ENCODE assay signal across 1 cellular context in the genomic region with DNA sequence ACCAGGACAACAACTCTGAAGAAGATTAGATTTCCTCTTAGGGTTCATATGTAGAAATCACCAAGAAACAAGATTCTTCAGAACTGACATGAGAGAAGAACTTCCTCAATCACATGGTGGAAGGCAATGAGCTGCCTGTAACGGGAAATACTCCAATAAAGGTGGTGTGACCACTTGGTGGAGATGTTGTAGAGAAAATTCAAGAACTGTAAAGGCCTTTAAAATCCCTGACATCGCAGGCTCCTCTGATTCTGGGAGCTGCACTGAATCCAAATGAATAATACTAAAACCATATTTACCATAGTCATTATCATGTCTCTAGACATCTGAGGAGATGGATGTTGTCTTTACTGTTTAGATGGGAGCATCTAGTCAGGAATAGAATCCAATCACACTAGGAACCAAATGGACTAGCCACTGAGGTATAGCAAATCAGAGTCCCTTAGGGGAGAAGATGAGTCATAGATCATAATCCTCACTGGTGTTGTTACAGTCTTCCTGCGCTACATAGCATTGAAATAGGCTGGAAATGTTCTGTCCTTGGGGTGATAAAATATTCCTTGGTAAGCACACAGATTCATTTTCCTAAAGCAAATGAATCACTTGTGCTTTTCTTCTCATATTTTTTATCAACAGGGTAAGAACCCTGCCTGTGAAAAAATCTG.
TF ChIP-seq lines count a peak whose summit lies in the region.

No MANE protein-coding gene starts in this region.

TF ChIP-seq in HEK293T, 16 proteins besides CTCF, POLR2A, EP300 and RAD21 (continued from another document):
- TF ChIP-seq, protein P1, sequence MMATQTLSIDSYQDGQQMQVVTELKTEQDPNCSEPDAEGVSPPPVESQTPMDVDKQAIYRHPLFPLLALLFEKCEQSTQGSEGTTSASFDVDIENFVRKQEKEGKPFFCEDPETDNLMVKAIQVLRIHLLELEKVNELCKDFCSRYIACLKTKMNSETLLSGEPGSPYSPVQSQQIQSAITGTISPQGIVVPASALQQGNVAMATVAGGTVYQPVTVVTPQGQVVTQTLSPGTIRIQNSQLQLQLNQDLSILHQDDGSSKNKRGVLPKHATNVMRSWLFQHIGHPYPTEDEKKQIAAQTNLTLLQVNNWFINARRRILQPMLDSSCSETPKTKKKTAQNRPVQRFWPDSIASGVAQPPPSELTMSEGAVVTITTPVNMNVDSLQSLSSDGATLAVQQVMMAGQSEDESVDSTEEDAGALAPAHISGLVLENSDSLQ (IDR thresholded peaks at IDR 0.05), result no peak
- TF ChIP-seq SP1 (IDR thresholded peaks at IDR 0.05) (no peak), ZNF384 (IDR thresholded peaks at IDR 0.05) (no peak), SUZ12 (IDR thresholded peaks at IDR 0.05) (no peak), ARNT (IDR thresholded peaks at IDR 0.05) (no peak), ELF4 (IDR thresholded peaks at IDR 0.05) (no peak), FOXM1 (IDR thresholded peaks at IDR 0.05; ENCODE audit: borderline replicate concordance) (no peak), FOXA1 (IDR thresholded peaks at IDR 0.05) (no peak), HDGF (IDR thresholded peaks at IDR 0.05; ENCODE audit: borderline replicate concordance) (no peak)
